Comparison of ENCODE assay signal across 26 cellular contexts in genomic region chr18:10190564-10190963, GRCh38.
DNase-seq lines count a peak whose midpoint lies in the region; TF ChIP-seq lines count a peak whose summit lies in the region.
"Had no signal": no experiment of that assay in that cellular context is flagged by ENCODE, and none has a peak within 500 bp of the region (broad histone marks: within the 10 kb centered on the region; RNA-seq: fewer than 3 reads in every experiment).

No MANE protein-coding gene starts in this region.

- 52% methylated on average over 4 of the region's 4 CpGs for WGBS in smooth muscle cell (ENCODE audit: low lambda C conversion rate)

- H3K4me3 Mint-ChIP-seq in chondrocyte (ENCODE audit: unreplicated experiment) = no peak overlapping the region
- H3K4me3 Mint-ChIP-seq: activated naive CD4-positive, alpha-beta T cell treated with anti-CD3 and anti-CD28 coated beads, Interleukin-2, amount 10 ng/mL, durations not matched to agents 7 days and 5 days; activated T-helper 1 cell treated with anti-CD3 and anti-CD28 coated beads, Interleukin-12 subunit alpha, Interleukin-12 subunit beta, Interleukin-2, Interleukin-4 antibody, amounts not matched to agents 30 ng/mL and 10 ng/mL and 1 ng/mL, durations not matched to agents 14 hours and 24 hours and 36 hours; CD4-positive, CD25-positive, alpha-beta regulatory T cell; neural crest cell; type B pancreatic cell; WTC11 had no signal

- H3K27me3 ChIP-seq in smooth muscle cell (ENCODE audit: low read depth) = no peaks in the 10 kb centered on the region
- H3K27me3 ChIP-seq: dorsolateral prefrontal cortex had no signal

- H4K20me1 ChIP-seq in smooth muscle cell (ENCODE audit: low read depth) = no peaks in the 10 kb centered on the region

- peaks cover 14% of the 10 kb centered on the region for H3K4me1 Mint-ChIP-seq in chondrocyte (ENCODE audit: low read depth)
- H3K4me1 Mint-ChIP-seq: activated naive CD4-positive, alpha-beta T cell treated with anti-CD3 and anti-CD28 coated beads, Interleukin-2, amount 10 ng/mL, durations not matched to agents 7 days and 5 days; CD4-positive, CD25-positive, alpha-beta regulatory T cell; neural crest cell; WTC11 had no signal

- no peaks in the 10 kb centered on the region for H3K9me3 Mint-ChIP-seq in chondrocyte (ENCODE audit: low read depth)
- H3K9me3 Mint-ChIP-seq: activated T-helper 1 cell treated with anti-CD3 and anti-CD28 coated beads, Interleukin-12 subunit alpha, Interleukin-12 subunit beta, Interleukin-2, Interleukin-4 antibody, amounts not matched to agents 30 ng/mL and 10 ng/mL and 1 ng/mL, durations not matched to agents 14 hours and 24 hours and 36 hours; neural crest cell; WTC11 had no signal

- H3F3A ChIP-seq in smooth muscle cell (ENCODE audit: low read depth) = no peaks in the 10 kb centered on the region

- no peak overlapping the region for H3K4me3 ChIP-seq in smooth muscle cell
- H3K4me3 ChIP-seq: dorsolateral prefrontal cortex, lower lobe of right lung had no signal

- H3K9ac ChIP-seq in smooth muscle cell (ENCODE audit: low read depth) = no peak overlapping the region

- H3K27ac ChIP-seq in smooth muscle cell (ENCODE audit: low read depth) = peak overlapping the region; percentile 28
- H3K27ac ChIP-seq: dorsolateral prefrontal cortex, lower lobe of right lung had no signal

- DNase-seq in ELR (ENCODE audit: low read depth) (peak; percentile 10), NCI-H226 (peak; percentile 32), chondrocyte (ENCODE audit: low spot score) (no peak), smooth muscle cell (lab: John Stamatoyannopoulos, UW; ENCODE audit: unreplicated experiment) (no peak), epidermal melanocyte (ENCODE audit: insufficient read length, low spot score) (no peak), medulla oblongata (ENCODE audit: extremely low spot score) (no peak)
- no peak for DNase-seq in stimulated activated naive CD4-positive, alpha-beta T cell treated with Interleukin-2 at 50 U/mL for 16 hours (lab: John Stamatoyannopoulos, UW)
- DNase-seq: activated naive CD4-positive, alpha-beta T cell treated with anti-CD3 and anti-CD28 coated beads, Interleukin-2, amount 10 ng/mL, durations not matched to agents 7 days and 5 days; amygdala; CD4-positive, CD25-positive, alpha-beta regulatory T cell; central memory CD4-positive, alpha-beta T cell; dorsolateral prefrontal cortex; H7; lower lobe of right lung; NCI-H1105; NCI-H1930; NCI-H526; posterior cingulate gyrus; right cardiac atrium; stimulated activated CD4-positive, alpha-beta T cell treated with anti-CD3 and anti-CD28 coated beads, Interleukin-4, amount 100 ng/mL, for 1 hour; substantia nigra; SW 1271 had no signal

- H3K27me3 Mint-ChIP-seq in chondrocyte (ENCODE audit: low read depth) = peaks cover 3% of the 10 kb centered on the region
- H3K27me3 Mint-ChIP-seq: CD4-positive, CD25-positive, alpha-beta regulatory T cell; type B pancreatic cell had no signal

- no peaks in the 10 kb centered on the region for H3K79me2 ChIP-seq in smooth muscle cell (ENCODE audit: low read depth)

- peak overlapping the region; percentile 17 for H3K27ac Mint-ChIP-seq in chondrocyte (ENCODE audit: unreplicated experiment)
- H3K27ac Mint-ChIP-seq: activated naive CD4-positive, alpha-beta T cell treated with anti-CD3 and anti-CD28 coated beads, Interleukin-2, amount 10 ng/mL, durations not matched to agents 7 days and 5 days; activated T-helper 1 cell treated with anti-CD3 and anti-CD28 coated beads, Interleukin-12 subunit alpha, Interleukin-12 subunit beta, Interleukin-2, Interleukin-4 antibody, amounts not matched to agents 30 ng/mL and 10 ng/mL and 1 ng/mL, durations not matched to agents 14 hours and 24 hours and 36 hours; CD4-positive, CD25-positive, alpha-beta regulatory T cell; type B pancreatic cell; WTC11 had no signal

- H3K4me1 ChIP-seq in smooth muscle cell (ENCODE audit: low read depth) = no peaks in the 10 kb centered on the region
- H3K4me1 ChIP-seq: lower lobe of right lung had no signal

- H2AFZ ChIP-seq in smooth muscle cell (ENCODE audit: low read depth) = no peak overlapping the region

- no peaks in the 10 kb centered on the region for H3K36me3 Mint-ChIP-seq in chondrocyte (ENCODE audit: low read depth)
- H3K36me3 Mint-ChIP-seq: activated naive CD4-positive, alpha-beta T cell treated with anti-CD3 and anti-CD28 coated beads, Interleukin-2, amount 10 ng/mL, durations not matched to agents 7 days and 5 days; CD4-positive, CD25-positive, alpha-beta regulatory T cell; type B pancreatic cell; WTC11 had no signal

- TF ChIP-seq CTCF in chondrocyte (IDR thresholded peaks at IDR 0.05) = no peak
- no peak for TF ChIP-seq CTCF in smooth muscle cell (IDR thresholded peaks at IDR 0.05; ENCODE audit: borderline replicate concordance, insufficient read depth, poor library complexity, severe bottlenecking)

- H3K4me2 ChIP-seq in smooth muscle cell = peak overlapping the region; percentile 18

- no peaks in the 10 kb centered on the region for H3K9me3 ChIP-seq in smooth muscle cell (replicated peaks; ENCODE audit: low read depth)
- H3K9me3 ChIP-seq: lower lobe of right lung had no signal

- no peaks in the 10 kb centered on the region for H3K36me3 ChIP-seq in smooth muscle cell (ENCODE audit: low read depth)
- H3K36me3 ChIP-seq: lower lobe of right lung had no signal

Comparison
In these comparisons a context has a peak if more than half of its experiments do, and no peak if none do; other contexts are left out.
1. DNase-seq: peak in ELR (single experiment) and NCI-H226 (single experiment); none in chondrocyte (single experiment), smooth muscle cell (single experiment), stimulated activated naive CD4-positive, alpha-beta T cell treated with Interleukin-2 at 50 U/mL for 16 hours (single experiment), epidermal melanocyte (single experiment) and medulla oblongata (single experiment).